ENCODE assay signal across 16 cellular contexts in the genomic region with DNA sequence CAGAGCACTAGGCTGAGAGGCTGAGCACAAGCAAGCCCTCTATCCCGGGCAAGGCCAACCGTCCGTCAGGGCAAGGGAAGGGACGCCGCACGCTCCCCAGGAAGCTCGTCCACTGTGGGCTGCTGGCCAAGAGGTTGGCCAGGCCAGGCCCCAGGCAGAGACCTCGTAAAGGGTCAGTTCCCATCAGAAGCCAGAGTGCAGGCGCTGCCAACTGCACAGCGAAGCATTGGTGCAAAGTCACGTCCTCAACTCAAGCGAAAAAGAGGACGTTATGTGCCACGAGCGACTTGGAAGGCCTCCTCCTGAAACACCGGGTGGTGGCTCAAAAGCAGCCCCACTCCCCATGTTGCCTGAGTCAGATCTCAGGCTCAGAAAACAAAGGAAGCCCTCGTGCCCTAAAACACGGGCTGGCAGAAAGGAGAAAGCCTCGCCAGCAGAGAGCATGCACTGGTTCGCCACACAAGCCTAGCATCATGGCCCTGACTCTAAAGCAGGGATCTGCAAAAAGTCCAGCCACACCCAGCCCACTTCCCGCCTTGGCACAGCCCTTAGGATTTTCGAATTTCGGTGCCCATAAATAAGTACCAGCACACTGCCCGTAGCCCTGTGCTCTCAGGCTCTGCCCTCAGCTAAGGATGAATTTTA. TPM values are rescaled to one million over a fixed set of nuclear protein-coding genes. Genes with fewer than 3 reads are reported as not detected.
DNase-seq lines count a peak whose midpoint lies in the region; ATAC-seq, FAIRE-seq and TF ChIP-seq lines count a peak whose summit lies in the region.
"Had no signal": no experiment of that assay in that cellular context is flagged by ENCODE, and none has a peak within 500 bp of the region (broad histone marks: within the 10 kb centered on the region; RNA-seq: fewer than 3 reads in every experiment).

No MANE protein-coding gene starts in this region.

- H3K27ac Mint-ChIP-seq in glutamatergic neuron (ENCODE audit: unreplicated experiment): peak overlapping the region; percentile 82
- H3K27ac Mint-ChIP-seq: type B pancreatic cell had no signal

- peaks cover 23% of the 10 kb centered on the region for H3K9me3 Mint-ChIP-seq in glutamatergic neuron (ENCODE audit: unreplicated experiment)
- H3K9me3 Mint-ChIP-seq: type B pancreatic cell had no signal

- intact Hi-C loops in HepG2 (cut with micrococcal nuclease; ENCODE audit: unreplicated experiment) (loop anchor here (5.0 to 10.0 kb wide), 3 partner anchors 37 to 90 kb away; no protein-coding TSS in a partner anchor), posterior vena cava (cut with DNase I) (loop anchor here (5.0 to 10.0 kb wide), 6 partner anchors 32 to 662 kb away; no protein-coding TSS in a partner anchor)

- H3K9me3 ChIP-seq in liver (ENCODE audit: control insufficient read depth in 4 of 4, low read length in 3 of 4) (no peaks in the 10 kb centered on the region), HepG2 (ENCODE audit: low read length) (no peaks in the 10 kb centered on the region)
- H3K9me3 ChIP-seq: body of pancreas had no signal

- peak; percentile 47 to 72 for TF ChIP-seq RAD21 in liver (IDR thresholded peaks at IDR 0.05)
- no peak for TF ChIP-seq RAD21 in HepG2 (CRISPR knock-in tag; IDR thresholded peaks at IDR 0.05)

- H3K27ac ChIP-seq in liver (ENCODE audit: low read depth in 1 of 2, low read length in 2 of 2) (peak overlapping the region; percentile 67 to 89), HepG2 (ENCODE audit: extremely low read length, insufficient read depth, low read length) (no peak overlapping the region)
- H3K27ac ChIP-seq: epithelial cell of prostate had no signal

- peaks cover 36% of the 10 kb centered on the region for H4K20me1 ChIP-seq in HepG2 (ENCODE audit: insufficient read depth, low read length)

- DNase-seq in HepG2 (ENCODE audit: low spot score) (no peak), glutamatergic neuron (no peak), posterior vena cava (ENCODE audit: low spot score) (peak; percentile 91), NCI-H1092 (lab: John Stamatoyannopoulos, UW) (no peak), DMS79 treated with DMSO at 0.1 percent for 48 hours (lab: John Stamatoyannopoulos, UW) (no peak), EL (no peak)
- DNase-seq: DMS53, NCI-H524 treated with DMSO at 0.1 percent for 48 hours, RPMI8226 had no signal

- H3K27me3 Mint-ChIP-seq in glutamatergic neuron (ENCODE audit: unreplicated experiment): peaks cover 14% of the 10 kb centered on the region
- H3K27me3 Mint-ChIP-seq: type B pancreatic cell had no signal

- CTCF ChIA-PET in HepG2 (lab: Yijun Ruan, JAX; ENCODE audit: low intra/inter-chr PET ratio, low total read pairs): no interaction called here

- FAIRE-seq in HepG2 (lab: Jason Lieb, UNC): no peak
- FAIRE-seq: GM12892, H54 had no signal

- no peak overlapping the region for H2AFZ ChIP-seq in HepG2 (ENCODE audit: low read length)

- 31% methylated on average over 24 of the region's 24 CpGs for WGBS in liver
- WGBS in HepG2 (ENCODE audit: low lambda C conversion rate): 97% methylated on average over 11 of the region's 24 CpGs

- no peak for TF ChIP-seq POLR2A in HepG2 (IDR thresholded peaks at IDR 0.05; ENCODE audit: insufficient read depth in 1 of 2, low read depth in 2 of 2, low read length in 2 of 2)

- no TSS peak for BruUV-seq in HepG2 (replicated peaks; lab: Mats Ljungman, UMichigan)

- H3K9ac ChIP-seq in liver (ENCODE audit: low read depth in 1 of 2, low read length in 2 of 2): peak overlapping the region in 1 of 2 donors; percentile 28
- no peak overlapping the region for H3K9ac ChIP-seq in HepG2 (ENCODE audit: insufficient read depth, low read depth, low read length)

- no peak overlapping the region for H3K4me2 ChIP-seq in HepG2 (ENCODE audit: low read depth, low read length)

- H3K4me1 ChIP-seq in liver (ENCODE audit: control insufficient read depth in 4 of 4, insufficient read depth in 4 of 4, low read length in 3 of 4) (peaks cover 23 to 43% (median 35%) of the 10 kb centered on the region in 4 donors), HepG2 (ENCODE audit: insufficient read depth, low read length) (peaks cover 23% of the 10 kb centered on the region)

- TF ChIP-seq EP300 in HepG2 (IDR thresholded peaks at IDR 0.05; ENCODE audit: low read depth in 2 of 2, low read length in 2 of 2) (no peak), HepG2 (CRISPR knock-in tag; IDR thresholded peaks at IDR 0.05; ENCODE audit: borderline replicate concordance) (no peak)

- no peak for ATAC-seq in HepG2
- ATAC-seq in GM21526 (IDR thresholded peaks at IDR 0.05; ENCODE audit: low FRiP score, unreplicated experiment): no peak
- ATAC-seq: body of pancreas had no signal

- H3K36me3 Mint-ChIP-seq in glutamatergic neuron (ENCODE audit: unreplicated experiment): no peaks in the 10 kb centered on the region

- H3K27me3 ChIP-seq in liver (ENCODE audit: control insufficient read depth in 4 of 4, insufficient read depth in 4 of 4, low read length in 3 of 4): no peaks in the 10 kb centered on the region
- H3K27me3 ChIP-seq in HepG2 (ENCODE audit: control insufficient read depth in 1 of 2, insufficient read depth in 2 of 2, low read length in 2 of 2): no peaks in the 10 kb centered on the region; a peak in 1 of 5 replicates
- H3K27me3 ChIP-seq: body of pancreas had no signal

- H3K36me3 ChIP-seq in liver (ENCODE audit: control insufficient read depth in 4 of 4, insufficient read depth in 3 of 4, low read depth in 1 of 4, low read length in 3 of 4) (peaks cover 6 to 33% (median 17%) of the 10 kb centered on the region in 4 donors), HepG2 (replicated peaks in 1 of 2; ENCODE audit: control insufficient read depth in 1 of 2, insufficient read depth in 2 of 2, low read length in 2 of 2) (peaks cover 18 to 51% of the 10 kb centered on the region in 2 experiments)

- TF ChIP-seq CTCF in liver (IDR thresholded peaks at IDR 0.05; ENCODE audit: low read depth, low read length, missing input control): no peak
- TF ChIP-seq CTCF in HepG2 (CRISPR knock-in tag; IDR thresholded peaks at IDR 0.05): no peak
- TF ChIP-seq CTCF in glutamatergic neuron (IDR thresholded peaks at IDR 0.05; ENCODE audit: partially characterized antibody, unreplicated experiment): no peak

- peaks cover 26% of the 10 kb centered on the region for H3K4me1 Mint-ChIP-seq in glutamatergic neuron (ENCODE audit: low read depth, unreplicated experiment)

- H3K79me2 ChIP-seq in HepG2 (ENCODE audit: insufficient read depth, low read length): peaks cover 60% of the 10 kb centered on the region

- peak overlapping the region; percentile 47 for H3K4me3 Mint-ChIP-seq in glutamatergic neuron (ENCODE audit: unreplicated experiment)
- H3K4me3 Mint-ChIP-seq: type B pancreatic cell had no signal

- in situ Hi-C loops in HepG2 (cut with HindIII; ENCODE audit: extremely low pct_ligation_motif_present, low pct_unique_long_range_greater_than_20kb): no loop called here

- POLR2A ChIA-PET in HepG2 (lab: Yijun Ruan, JAX): interaction anchor here (1.5 kb wide), 1 partner anchor 44 kb away, joined by 4 read pairs; the partner anchor contains the start of gene AKAP8L

- peak overlapping the region in 1 of 3 donors; percentile 29 for H3K4me3 ChIP-seq in liver (ENCODE audit: low read depth in 1 of 3, low read length in 3 of 3)
- no peak overlapping the region for H3K4me3 ChIP-seq in HepG2 (replicated peaks in 1 of 3; ENCODE audit: insufficient read depth in 1 of 3, low read depth in 2 of 3, low read length in 3 of 3)
- H3K4me3 ChIP-seq: body of pancreas had no signal

RNA-seq across cellular contexts. Expression of gene AKAP8, which starts 4.7 kb away (rescaled TPM):
- total RNA-seq in liver (10 to 100 TPM; 12.0 to 12.4 TPM), HepG2 (2016; rRNA removed; fragmentation: Illumina TruSeq; extraction: Trizol) (21.2 and 22.1 TPM in 2 replicates), glutamatergic neuron (ENCODE audit: unreplicated experiment) (28.9 TPM), posterior vena cava (10 to 100 TPM; 24.2 to 33.6 TPM)
- polyA plus RNA-seq in liver (1 to 10 TPM; 7.5 to 7.7 TPM), HepG2 (2011; rRNA removed) (15.2 and 15.9 TPM in 2 replicates)
- total RNA-seq in HepG2 (2016; cell fraction: cytosol; rRNA removed; fragmentation: Illumina TruSeq; extraction: Trizol; ENCODE audit: low read depth): 3.7 and 3.8 TPM in 2 replicates
- total RNA-seq in HepG2 (2016; cell fraction: insoluble cytoplasmic fraction; rRNA removed; fragmentation: Illumina TruSeq; extraction: Trizol): 20.2 and 21.5 TPM in 2 replicates
- 9.1 and 9.4 TPM in 2 replicates for total RNA-seq in HepG2 (2016; cell fraction: membrane; rRNA removed; fragmentation: Illumina TruSeq; extraction: Trizol)
- 17.0 and 19.9 TPM in 2 replicates for total RNA-seq in HepG2 (2016; cell fraction: nucleus; rRNA removed; fragmentation: Illumina TruSeq; extraction: Trizol)
- polyA plus RNA-seq in HepG2 (2011; cell fraction: cytosol; rRNA removed): 9.5 and 11.1 TPM in 2 replicates
- polyA plus RNA-seq in HepG2 (2011; cell fraction: nucleus; rRNA removed): 35.3 and 39.7 TPM in 2 replicates
- polyA plus RNA-seq in HepG2 (2012): 11.5 and 13.0 TPM in 2 replicates
- polyA plus RNA-seq in HepG2 (2016; cell fraction: cytosol; fragmentation: Illumina TruSeq; extraction: Trizol; ENCODE audit: low read depth): 1.6 TPM in 2 replicates
- 17.4 and 18.4 TPM in 2 replicates for polyA plus RNA-seq in HepG2 (2016; cell fraction: insoluble cytoplasmic fraction; fragmentation: Illumina TruSeq; extraction: Trizol; ENCODE audit: low read depth)
- polyA plus RNA-seq in HepG2 (2016; cell fraction: membrane; fragmentation: Illumina TruSeq; extraction: Trizol; ENCODE audit: low read depth): 3.7 and 4.6 TPM in 2 replicates
- polyA plus RNA-seq in HepG2 (2016; cell fraction: nucleus; fragmentation: Illumina TruSeq; extraction: Trizol; ENCODE audit: insufficient read depth, low read depth): 47.6 and 49.0 TPM in 2 replicates
- 13.4 and 15.5 TPM in 2 replicates for polyA minus RNA-seq in HepG2 (2011; rRNA and poly(A)+ RNA removed; ENCODE audit: low replicate concordance)
- polyA minus RNA-seq in HepG2 (2011; cell fraction: cytosol; rRNA and poly(A)+ RNA removed): 8.0 and 10.5 TPM in 2 replicates
- polyA minus RNA-seq in HepG2 (2011; cell fraction: nucleus; rRNA and poly(A)+ RNA removed): 10.9 and 13.4 TPM in 2 replicates

RNA-seq across cellular contexts. Expression of gene BRD4, which starts 42.6 kb away (rescaled TPM):
- total RNA-seq in liver (10 to 100 TPM; 20.2 to 20.7 TPM), HepG2 (2016; rRNA removed; fragmentation: Illumina TruSeq; extraction: Trizol) (11.4 TPM in 2 replicates), glutamatergic neuron (ENCODE audit: unreplicated experiment) (162 TPM), posterior vena cava (10 to 100 TPM; 77.5 to 89.6 TPM)
- polyA plus RNA-seq in liver (10 to 100 TPM; 13.6 to 25.8 TPM), HepG2 (2011; rRNA removed) (10.5 TPM in 2 replicates)
- total RNA-seq in HepG2 (2016; cell fraction: cytosol; rRNA removed; fragmentation: Illumina TruSeq; extraction: Trizol; ENCODE audit: low read depth): 9.3 and 10.8 TPM in 2 replicates
- total RNA-seq in HepG2 (2016; cell fraction: insoluble cytoplasmic fraction; rRNA removed; fragmentation: Illumina TruSeq; extraction: Trizol): 9.9 and 11.8 TPM in 2 replicates
- total RNA-seq in HepG2 (2016; cell fraction: membrane; rRNA removed; fragmentation: Illumina TruSeq; extraction: Trizol): 14.9 and 16.5 TPM in 2 replicates
- 16.3 and 19.3 TPM in 2 replicates for total RNA-seq in HepG2 (2016; cell fraction: nucleus; rRNA removed; fragmentation: Illumina TruSeq; extraction: Trizol)
- 5.5 and 5.9 TPM in 2 replicates for polyA plus RNA-seq in HepG2 (2011; cell fraction: cytosol; rRNA removed)
- polyA plus RNA-seq in HepG2 (2011; cell fraction: nucleus; rRNA removed): 33.7 and 40.9 TPM in 2 replicates
- polyA plus RNA-seq in HepG2 (2012): 38.7 and 50.8 TPM in 2 replicates
- 3.9 and 4.0 TPM in 2 replicates for polyA plus RNA-seq in HepG2 (2016; cell fraction: cytosol; fragmentation: Illumina TruSeq; extraction: Trizol; ENCODE audit: low read depth)
- 19.8 and 29.3 TPM in 2 replicates for polyA plus RNA-seq in HepG2 (2016; cell fraction: insoluble cytoplasmic fraction; fragmentation: Illumina TruSeq; extraction: Trizol; ENCODE audit: low read depth)
- polyA plus RNA-seq in HepG2 (2016; cell fraction: membrane; fragmentation: Illumina TruSeq; extraction: Trizol; ENCODE audit: low read depth): 14.9 and 16.3 TPM in 2 replicates
- 50.8 and 56.4 TPM in 2 replicates for polyA plus RNA-seq in HepG2 (2016; cell fraction: nucleus; fragmentation: Illumina TruSeq; extraction: Trizol; ENCODE audit: insufficient read depth, low read depth)
- 42.7 and 54.2 TPM in 2 replicates for polyA minus RNA-seq in HepG2 (2011; rRNA and poly(A)+ RNA removed; ENCODE audit: low replicate concordance)
- 22.2 and 24.6 TPM in 2 replicates for polyA minus RNA-seq in HepG2 (2011; cell fraction: cytosol; rRNA and poly(A)+ RNA removed)
- 49.4 and 56.1 TPM in 2 replicates for polyA minus RNA-seq in HepG2 (2011; cell fraction: nucleus; rRNA and poly(A)+ RNA removed)

RNA-seq across cellular contexts. Expression of gene AKAP8L, which starts 43.9 kb away (rescaled TPM):
- total RNA-seq in liver (10 to 100 TPM; 65.3 to 67.1 TPM), HepG2 (2016; rRNA removed; fragmentation: Illumina TruSeq; extraction: Trizol) (27.3 and 48.2 TPM in 2 replicates), glutamatergic neuron (ENCODE audit: unreplicated experiment) (354 TPM), posterior vena cava (10 to 100 TPM; 52.6 to 65.7 TPM)
- polyA plus RNA-seq in liver (10 to 100 TPM; 16.4 to 20.5 TPM), HepG2 (2011; rRNA removed) (49.6 and 63.4 TPM in 2 replicates)
- total RNA-seq in HepG2 (2016; cell fraction: cytosol; rRNA removed; fragmentation: Illumina TruSeq; extraction: Trizol; ENCODE audit: low read depth): 42.8 and 43.6 TPM in 2 replicates
- total RNA-seq in HepG2 (2016; cell fraction: insoluble cytoplasmic fraction; rRNA removed; fragmentation: Illumina TruSeq; extraction: Trizol): 28.1 and 49.6 TPM in 2 replicates
- 19.3 and 21.1 TPM in 2 replicates for total RNA-seq in HepG2 (2016; cell fraction: membrane; rRNA removed; fragmentation: Illumina TruSeq; extraction: Trizol)
- 58.1 and 60.2 TPM in 2 replicates for total RNA-seq in HepG2 (2016; cell fraction: nucleus; rRNA removed; fragmentation: Illumina TruSeq; extraction: Trizol)
- 25.4 and 26.0 TPM in 2 replicates for polyA plus RNA-seq in HepG2 (2011; cell fraction: cytosol; rRNA removed)
- 267 and 311 TPM in 2 replicates for polyA plus RNA-seq in HepG2 (2011; cell fraction: nucleus; rRNA removed)
- 54.1 and 55.4 TPM in 2 replicates for polyA plus RNA-seq in HepG2 (2012)
- 3.5 and 4.1 TPM in 2 replicates for polyA plus RNA-seq in HepG2 (2016; cell fraction: cytosol; fragmentation: Illumina TruSeq; extraction: Trizol; ENCODE audit: low read depth)
- 25.4 and 30.1 TPM in 2 replicates for polyA plus RNA-seq in HepG2 (2016; cell fraction: insoluble cytoplasmic fraction; fragmentation: Illumina TruSeq; extraction: Trizol; ENCODE audit: low read depth)
- 5.6 and 6.0 TPM in 2 replicates for polyA plus RNA-seq in HepG2 (2016; cell fraction: membrane; fragmentation: Illumina TruSeq; extraction: Trizol; ENCODE audit: low read depth)
- polyA plus RNA-seq in HepG2 (2016; cell fraction: nucleus; fragmentation: Illumina TruSeq; extraction: Trizol; ENCODE audit: insufficient read depth, low read depth): 142 and 146 TPM in 2 replicates
- 57.8 and 104 TPM in 2 replicates for polyA minus RNA-seq in HepG2 (2011; rRNA and poly(A)+ RNA removed; ENCODE audit: low replicate concordance)
- 22.7 and 31.4 TPM in 2 replicates for polyA minus RNA-seq in HepG2 (2011; cell fraction: cytosol; rRNA and poly(A)+ RNA removed)
- 67.1 and 87.6 TPM in 2 replicates for polyA minus RNA-seq in HepG2 (2011; cell fraction: nucleus; rRNA and poly(A)+ RNA removed)
